In the genomic region with DNA sequence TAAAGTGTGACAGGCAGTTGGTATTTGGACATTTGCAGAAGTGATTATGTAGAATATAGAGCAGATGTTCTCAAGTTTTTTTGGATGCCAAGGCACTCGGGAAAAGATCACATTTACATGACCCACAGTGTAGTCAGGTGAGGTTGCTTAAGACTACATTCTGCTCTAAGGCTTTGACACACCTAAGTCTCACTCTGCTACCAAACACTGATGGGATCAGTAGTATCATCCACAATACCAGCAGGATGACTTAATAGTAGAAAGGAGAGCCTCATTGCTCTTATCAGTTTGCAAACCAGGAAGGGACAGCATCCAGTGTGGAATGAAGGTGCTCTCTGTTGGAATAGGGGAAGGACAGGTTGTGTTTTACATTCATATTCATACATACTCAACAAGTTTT, we compare ENCODE assay signal across 4 cellular contexts. TPM values are rescaled to one million over a fixed set of nuclear protein-coding genes. Genes with fewer than 3 reads are reported as not detected.
"Had no signal": no experiment of that assay in that cellular context is flagged by ENCODE, and none has a peak within 500 bp of the region (broad histone marks: within the 10 kb centered on the region; RNA-seq: fewer than 3 reads in every experiment).

No MANE protein-coding gene starts in this region.

- ATAC-seq: GM12878 had no signal

- DNase-seq: GDM1, GF-D8 had no signal

- H3K4me3 ChIP-seq: GM12878 had no signal

RNA-seq across cellular contexts. Expression of gene SPATA31D1, which starts 2.5 kb away (rescaled TPM):
- total RNA-seq: G401 had no signal

RNA-seq across cellular contexts. Expression of gene SPATA31D3, which starts 42.8 kb away (rescaled TPM):
- total RNA-seq: G401, GM12878 had no signal
- polyA plus RNA-seq: GM12878 had no signal

RNA-seq across cellular contexts. Expression of gene SPATA31D4, which starts 57.8 kb away (rescaled TPM):
- total RNA-seq: G401, GM12878 had no signal
- polyA plus RNA-seq: GM12878 had no signal
